5 cellular contexts compared by ENCODE assay signal in the genomic region with DNA sequence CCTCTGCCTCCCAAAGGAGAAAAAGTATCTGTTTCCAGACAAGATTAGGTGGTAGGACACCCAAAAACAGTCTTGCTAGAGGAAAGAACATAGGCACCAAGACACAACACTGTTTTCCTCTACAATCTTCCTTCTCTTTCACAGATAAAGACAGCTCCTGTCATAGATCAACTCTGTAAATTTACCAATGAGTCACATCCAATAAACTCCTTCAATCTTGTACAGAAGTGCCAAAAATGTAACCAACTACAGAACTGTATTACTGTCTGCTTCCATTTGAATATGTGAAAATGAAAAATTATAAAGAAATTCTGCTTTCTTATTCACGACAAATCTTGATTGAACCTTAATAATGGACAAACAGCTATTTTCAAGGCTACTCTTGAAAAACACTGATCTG.
"Had no signal": no experiment of that assay in that cellular context is flagged by ENCODE, and none has a peak within 500 bp of the region (broad histone marks: within the 10 kb centered on the region; RNA-seq: fewer than 3 reads in every experiment).

No MANE protein-coding gene starts in this region.

- H3K4me3 ChIP-seq: K562 had no signal

- ATAC-seq: HepG2, K562 had no signal

- H3K36me3 Mint-ChIP-seq: IgD-negative memory B cell had no signal

- DNase-seq: IMR-90 had no signal

- H3K4me3 Mint-ChIP-seq: IgD-negative memory B cell had no signal

- H3K27ac Mint-ChIP-seq: IgD-negative memory B cell had no signal

- H3K4me1 Mint-ChIP-seq: IgD-negative memory B cell had no signal

- H3K27ac ChIP-seq: HL-60 had no signal
